20 cellular contexts compared by ENCODE assay signal in genomic region chr17:1727258-1727789, GRCh38. TPM values are rescaled to one million over a fixed set of nuclear protein-coding genes. Genes with fewer than 3 reads are reported as not detected.
DNase-seq lines count a peak whose midpoint lies in the region; ATAC-seq and TF ChIP-seq lines count a peak whose summit lies in the region.
"Had no signal": no experiment of that assay in that cellular context is flagged by ENCODE, and none has a peak within 500 bp of the region (broad histone marks: within the 10 kb centered on the region; RNA-seq: fewer than 3 reads in every experiment).

No MANE protein-coding gene starts in this region.

- no peaks in the 10 kb centered on the region for H3K27me3 ChIP-seq in BLaER1 treated with 17β-estradiol and CSF1 and Interleukin-3, amounts not matched to agents 10 nM and 100 nM
- H3K27me3 ChIP-seq in psoas muscle (ENCODE audit: insufficient read depth in 3 of 3, low read length in 2 of 3) = no peaks in the 10 kb centered on the region
- H3K27me3 ChIP-seq: SJCRH30 had no signal

- peak overlapping the region; percentile 13 to 94 (median 48); a peak in 15 of 22 replicates for H3K9ac ChIP-seq in BLaER1 treated with 17β-estradiol and CSF1 and Interleukin-3, amounts not matched to agents 10 nM and 100 nM
- H3K9ac ChIP-seq: KMS-11 had no signal

- DNase-seq in RWPE1 (ENCODE audit: low spot score) = no peak
- DNase-seq in islet precursor cell = peak; percentile 52
- peak in 1 of 2 donors; percentile 54 for DNase-seq in psoas muscle
- no peak for DNase-seq in activated CD4-positive, CD25-positive, alpha-beta regulatory T cell (lab: John Stamatoyannopoulos, UW)
- DNase-seq in cortex of kidney (lab: John Stamatoyannopoulos, UW) = no peak
- DNase-seq: DMS79 treated with DMSO at 0.1 percent for 48 hours, GOT3, MV-4-11, NCI-H1694 treated with DMSO at 0.1 percent for 48 hours, NCI-H2227 treated with DMSO at 0.1 percent for 48 hours, NCI-H510A treated with DMSO at 0.1 percent for 48 hours, NCI-H774, RPMI8226, SJCRH30 had no signal

- H3K27ac ChIP-seq in BLaER1 treated with 17β-estradiol and CSF1 and Interleukin-3, amounts not matched to agents 10 nM and 100 nM = peak overlapping the region in 2 of 11 experiments; percentile 38 to 45; a peak in 3 of 22 replicates
- H3K27ac ChIP-seq in RWPE1 (peak overlapping the region; percentile 99), psoas muscle (peak overlapping the region; percentile 94)
- H3K27ac ChIP-seq: C4-2B, KMS-11, SJCRH30 had no signal

- H4K20me1 ChIP-seq in BLaER1 treated with 17β-estradiol and CSF1 and Interleukin-3, amounts not matched to agents 10 nM and 100 nM = peaks cover 0 to 70% (median 40%) of the 10 kb centered on the region in 11 experiments; a peak in 16 of 22 replicates

- H3K4me3 ChIP-seq in BLaER1 treated with 17β-estradiol and CSF1 and Interleukin-3, amounts not matched to agents 10 nM and 100 nM = peak overlapping the region in 3 of 10 experiments; percentile 8 to 77 (median 72); a peak in 3 of 20 replicates
- H3K4me3 ChIP-seq in psoas muscle = peak overlapping the region; percentile 2
- H3K4me3 ChIP-seq: SJCRH30 had no signal

- 90% methylated on average over 21 of the region's 21 CpGs for WGBS in psoas muscle, 3 donors

- intact Hi-C loops in psoas muscle (cut with DNase I) = loop anchor here (5.0 kb wide), 2 partner anchors 35 to 140 kb away; partner anchors contain the start of gene SERPINF1 (in 1 of the 2)

- CTCF ChIA-PET in RWPE1 (lab: Yijun Ruan, JAX) = interaction anchor here (0.5 kb wide), 1 partner anchor 331 kb away, joined by 3 read pairs; no protein-coding TSS in a partner anchor

- POLR2A ChIA-PET in RWPE1 (lab: Yijun Ruan, JAX; ENCODE audit: low non-redundant PET) = no interaction called here

- peaks cover 31 to 60% (median 46%) of the 10 kb centered on the region in 11 experiments for H3K36me3 ChIP-seq in BLaER1 treated with 17β-estradiol and CSF1 and Interleukin-3, amounts not matched to agents 10 nM and 100 nM
- H3K36me3 ChIP-seq in psoas muscle (ENCODE audit: insufficient read depth in 1 of 2, low read depth in 1 of 2) = peaks cover 0 to 36% of the 10 kb centered on the region in 2 donors
- H3K36me3 ChIP-seq: SJCRH30 had no signal

- H3K9me3 ChIP-seq in BLaER1 treated with 17β-estradiol and CSF1 and Interleukin-3, amounts not matched to agents 10 nM and 100 nM (replicated peaks in 1 of 11) = no peaks in the 10 kb centered on the region
- no peaks in the 10 kb centered on the region for H3K9me3 ChIP-seq in psoas muscle
- H3K9me3 ChIP-seq: SJCRH30 had no signal

- TF ChIP-seq CTCF in RWPE1 (conservative IDR thresholded peaks at IDR 0.05; ENCODE audit: low read depth) = no peak
- no peak for TF ChIP-seq CTCF in psoas muscle (IDR thresholded peaks at IDR 0.05)

- no peak for ATAC-seq in psoas muscle
- ATAC-seq in HG03442 (IDR thresholded peaks at IDR 0.05; ENCODE audit: unreplicated experiment) = no peak
- no peak for ATAC-seq in HG02885 (IDR thresholded peaks at IDR 0.05; ENCODE audit: poor library complexity, unreplicated experiment)
- ATAC-seq: HCT116 had no signal

- peaks cover 67 to 89% (median 80%) of the 10 kb centered on the region in 10 experiments for H3K4me1 ChIP-seq in BLaER1 treated with 17β-estradiol and CSF1 and Interleukin-3, amounts not matched to agents 10 nM and 100 nM
- peaks cover 56% of the 10 kb centered on the region for H3K4me1 ChIP-seq in psoas muscle

- H3K4me2 ChIP-seq in BLaER1 treated with 17β-estradiol and CSF1 and Interleukin-3, amounts not matched to agents 10 nM and 100 nM = peak overlapping the region in 7 of 11 experiments; percentile 28 to 99 (median 99); a peak in 13 of 22 replicates
- H3K4me2 ChIP-seq: KMS-11 had no signal

RNA-seq across cellular contexts. Expression of gene WDR81, which starts 2.8 kb away (rescaled TPM):
- total RNA-seq in psoas muscle = 10 to 100 TPM; 15.1 to 23.7 (median 20.8) TPM
- polyA plus RNA-seq in psoas muscle = 10 to 100 TPM; 18.1 to 27.9 (median 18.5) TPM

RNA-seq across cellular contexts. Expression of gene SERPINF2, which starts 15.3 kb away (rescaled TPM):
- total RNA-seq in psoas muscle = 1 to 10 TPM in 2 of 4 donors, under 1 TPM in 2; 0.74 to 4.0 (median 2.2) TPM
- 1 to 10 TPM; 2.4 to 3.9 (median 3.7) TPM for polyA plus RNA-seq in psoas muscle
- total RNA-seq: SJCRH30 had no signal

RNA-seq across cellular contexts. Expression of gene TLCD2, which starts 17.1 kb away (rescaled TPM):
- 1 to 10 TPM; 1.6 to 2.9 (median 1.9) TPM for total RNA-seq in psoas muscle
- 1 to 10 TPM; 1.1 to 1.4 (median 1.1) TPM for polyA plus RNA-seq in psoas muscle

RNA-seq across cellular contexts. Expression of gene SERPINF1, which starts 34.5 kb away (rescaled TPM):
- 100 to 1,000 TPM; 300 to 485 (median 454) TPM for total RNA-seq in psoas muscle
- polyA plus RNA-seq in psoas muscle = 100 to 1,000 TPM; 236 to 500 (median 365) TPM

RNA-seq across cellular contexts. Expression of gene PRPF8, which starts 42.7 kb away (rescaled TPM):
- total RNA-seq in psoas muscle = 100 to 1,000 TPM; 218 to 305 (median 223) TPM
- polyA plus RNA-seq in psoas muscle = 100 to 1,000 TPM in 1 of 3 donors, 10 to 100 TPM in 2; 84.8 to 138 (median 90.2) TPM
